Comparison of ENCODE assay signal across 23 cellular contexts in genomic region chr9:23309800-23310199, GRCh38.
"Had no signal": no experiment of that assay in that cellular context is flagged by ENCODE, and none has a peak within 500 bp of the region (broad histone marks: within the 10 kb centered on the region; RNA-seq: fewer than 3 reads in every experiment).

No MANE protein-coding gene starts in this region.

- H3K4me3 ChIP-seq: dorsolateral prefrontal cortex, lung, ovary, psoas muscle, skin epidermis, stomach, thyroid gland had no signal

- H3K9me3 ChIP-seq: ovary, psoas muscle, thyroid gland had no signal

- H3K27me3 ChIP-seq: dorsolateral prefrontal cortex, ovary, stomach, thyroid gland had no signal

- DNase-seq: dorsolateral prefrontal cortex; effector CD4-positive, alpha-beta T cell; hypothalamus; immature natural killer cell; islet precursor cell; kidney glomerular epithelial cell; left colon; left ventricle myocardium superior; natural killer cell; occipital lobe; ovary; posterior cingulate gyrus; psoas muscle; right cardiac atrium; stimulated activated CD4-positive, alpha-beta T cell treated with anti-CD3 and anti-CD28 coated beads, Interleukin-1b, Interleukin-23, amount 100 ng/mL, for 48 hours; stimulated activated CD4-positive, alpha-beta T cell treated with anti-CD3 and anti-CD28 coated beads, Interleukin-4, amount 100 ng/mL, for 1 hour; stimulated activated CD8-positive, alpha-beta memory T cell treated with anti-CD3 and anti-CD28 coated beads, Interleukin-4, amount 100 ng/mL, for 48 hours; stimulated activated naive CD4-positive, alpha-beta T cell treated with Interleukin-2 at 50 U/mL for 16 hours; stomach; thyroid gland; trophoblast cell had no signal

- H3K36me3 ChIP-seq: ovary, stomach, thyroid gland had no signal

- H3K4me1 ChIP-seq: psoas muscle, stomach, thyroid gland had no signal
